Comparison of ENCODE assay signal across 13 cellular contexts in genomic region chr10:104028823-104029527, GRCh38. TPM values are rescaled to one million over a fixed set of nuclear protein-coding genes. Genes with fewer than 3 reads are reported as not detected.
DNase-seq lines count a peak whose midpoint lies in the region; ATAC-seq and TF ChIP-seq lines count a peak whose summit lies in the region.
"Had no signal": no experiment of that assay in that cellular context is flagged by ENCODE, and none has a peak within 500 bp of the region (broad histone marks: within the 10 kb centered on the region; RNA-seq: fewer than 3 reads in every experiment).

No MANE protein-coding gene starts in this region.

- no peak for DNase-seq in HCT116 (ENCODE audit: low read depth, low spot score)
- DNase-seq in epithelial cell of prostate (ENCODE audit: low read depth, low spot score) = no peak
- no peak for DNase-seq in right atrium auricular region (ENCODE audit: low spot score)
- no peak for DNase-seq in psoas muscle
- DNase-seq in DMS 273 treated with DMSO at 0.1 percent for 48 hours (lab: John Stamatoyannopoulos, UW) = no peak
- no peak for DNase-seq in HCEC 1CT
- DNase-seq: MG63, NCI-H1092 treated with DMSO at 0.1 percent for 48 hours, NCI-H748 treated with DMSO at 0.1 percent for 48 hours had no signal

- POLR2A ChIA-PET in HCT116 (lab: Charles Lee) = no interaction called here

- no peak overlapping the region for H3K4me2 ChIP-seq in HCT116 (ENCODE audit: low read length)
- H3K4me2 ChIP-seq: KMS-11 had no signal

- no peak for TF ChIP-seq RAD21 in HCT116 (IDR thresholded peaks at IDR 0.05; ENCODE audit: low read depth)

- ATAC-seq in HCT116 = no peak
- ATAC-seq in psoas muscle = peak; percentile 10 to 37 (median 24)
- no peak for ATAC-seq in HG02852 (IDR thresholded peaks at IDR 0.05; ENCODE audit: unreplicated experiment)

- H3K9ac ChIP-seq in HCT116 (ENCODE audit: low read length) = no peak overlapping the region
- H3K9ac ChIP-seq: KMS-11 had no signal

- H3K4me1 ChIP-seq in HCT116 (ENCODE audit: control insufficient read depth in 1 of 2, insufficient read depth in 2 of 2, low read length in 2 of 2) (no peaks in the 10 kb centered on the region), right atrium auricular region (peaks cover 0 to 14% of the 10 kb centered on the region in 2 donors), psoas muscle (no peaks in the 10 kb centered on the region)

- RAD21 ChIA-PET in HCT116 (lab: Charles Lee; ENCODE audit: low non-redundant PET in 1 of 2, low total read pairs in 2 of 2, uncharacterized antibody in 2 of 2, unreplicated experiment in 2 of 2) = no interaction called here

- 85 to 91% (median 86%) methylated on average over 4 of the region's 4 CpGs for WGBS in psoas muscle, 3 donors

- no peak for TF ChIP-seq POLR2A in HCT116 (IDR thresholded peaks at IDR 0.05; ENCODE audit: borderline replicate concordance, extremely low read depth, insufficient read depth, insufficient read length)

- no peaks in the 10 kb centered on the region; the same call in 1 of the 2 replicates for H3K79me2 ChIP-seq in HCT116 (ENCODE audit: insufficient read depth, low read length)

- intact Hi-C loops in HCT116 (cut with micrococcal nuclease) (loop anchor here (10.0 kb wide), 1 partner anchor 314 kb away; no protein-coding TSS in a partner anchor), psoas muscle (cut with DNase I) (loop anchor here in 1 of 2 donors (5.0 kb wide), 1 partner anchor 93 kb away; the partner anchor contains the start of gene SFR1)

- no peak overlapping the region for H3K4me3 ChIP-seq in HCT116 (replicated peaks in 1 of 2; ENCODE audit: low read depth in 1 of 2, low read length in 2 of 2)
- no peak overlapping the region for H3K4me3 ChIP-seq in right atrium auricular region
- H3K4me3 ChIP-seq in psoas muscle = no peak overlapping the region
- H3K4me3 ChIP-seq: MG63 had no signal

- no peaks in the 10 kb centered on the region for H3K9me2 ChIP-seq in HCT116 (ENCODE audit: insufficient read depth)

- H3K27ac ChIP-seq in HCT116 (ENCODE audit: low read depth, low read length) = no peak overlapping the region
- peak overlapping the region; percentile 0 for H3K27ac ChIP-seq in epithelial cell of prostate
- peak overlapping the region; percentile 68 to 89 for H3K27ac ChIP-seq in right atrium auricular region
- H3K27ac ChIP-seq in psoas muscle = peak overlapping the region; percentile 27
- H3K27ac ChIP-seq: KMS-11 had no signal

- H3K27me3 ChIP-seq in HCT116 (ENCODE audit: insufficient read depth, low read length) (no peaks in the 10 kb centered on the region), right atrium auricular region (no peaks in the 10 kb centered on the region), psoas muscle (ENCODE audit: insufficient read depth in 3 of 3, low read length in 2 of 3) (no peaks in the 10 kb centered on the region)
- H3K27me3 ChIP-seq: MG63 had no signal

- H3K9me3 ChIP-seq in HCT116 (ENCODE audit: control insufficient read depth in 1 of 2, insufficient read depth in 1 of 2, low read depth in 1 of 2, low read length in 2 of 2) (no peaks in the 10 kb centered on the region), right atrium auricular region (no peaks in the 10 kb centered on the region), psoas muscle (no peaks in the 10 kb centered on the region)
- H3K9me3 ChIP-seq: MG63 had no signal

- no peak overlapping the region for H2AFZ ChIP-seq in HCT116 (ENCODE audit: low read depth, low read length, poor library complexity, severe bottlenecking)

- CTCF ChIA-PET in HCT116 (lab: Charles Lee) = interaction anchor here (0.7 to 1.7 kb wide), 13 partner anchors 10 to 316 kb away, joined by 3 to 12 read pairs (median 4); no protein-coding TSS in a partner anchor

- BruUV-seq in HCT116 (replicated peaks; lab: Mats Ljungman, UMichigan) = no TSS peak

- H4K20me1 ChIP-seq in HCT116 (ENCODE audit: insufficient read depth) = no peaks in the 10 kb centered on the region

- H3K36me3 ChIP-seq in HCT116 (ENCODE audit: control insufficient read depth in 1 of 2, insufficient read depth in 2 of 2, low read length in 2 of 2) = peaks cover 49% of the 10 kb centered on the region in 2 experiments
- peaks cover 40% of the 10 kb centered on the region for H3K36me3 ChIP-seq in right atrium auricular region
- H3K36me3 ChIP-seq in psoas muscle (ENCODE audit: insufficient read depth in 1 of 2, low read depth in 1 of 2) = peaks cover 8 to 58% of the 10 kb centered on the region in 2 donors

- TF ChIP-seq CTCF in HCT116 (IDR thresholded peaks at IDR 0.05 in 2 of 3, conservative IDR thresholded peaks at IDR 0.05 in 1 of 3; ENCODE audit: borderline replicate concordance in 1 of 3, insufficient read depth in 1 of 3, low read depth in 2 of 3, low read length in 2 of 3) (no peak), right atrium auricular region (IDR thresholded peaks at IDR 0.05) (no peak), psoas muscle (IDR thresholded peaks at IDR 0.05) (no peak)

TF ChIP-seq in HCT116, 20 proteins besides CTCF, POLR2A, EP300 and RAD21:
- TF ChIP-seq CEBPB (IDR thresholded peaks at IDR 0.05; ENCODE audit: low read depth) = no peak
- no peak for TF ChIP-seq ZFX (IDR thresholded peaks at IDR 0.05)
- TF ChIP-seq ATF3 (IDR thresholded peaks at IDR 0.05) = no peak
- 0 out of 2 replicates have a peak, but pooled peaks have one; percentile 11 for TF ChIP-seq SIN3A (IDR thresholded peaks at IDR 0.05; ENCODE audit: low read depth)
- no peak for TF ChIP-seq CBX3 (IDR thresholded peaks at IDR 0.05; ENCODE audit: low read depth)
- TF ChIP-seq EZH2phosphoT487 (IDR thresholded peaks at IDR 0.05; ENCODE audit: borderline replicate concordance) = no peak
- no peak for TF ChIP-seq ZBTB33 (IDR thresholded peaks at IDR 0.05; ENCODE audit: extremely low read depth, insufficient replicate concordance, low read length)
- no peak for TF ChIP-seq EZH2 (IDR thresholded peaks at IDR 0.05)

RNA-seq across cellular contexts. Expression of gene COL17A1, which starts 56.7 kb away (rescaled TPM):
- total RNA-seq in HCT116 (2021; ENCODE audit: unreplicated experiment) (3.5 TPM), right atrium auricular region (1 to 10 TPM in 1 of 2 donors, under 1 TPM in 1; 0.26 to 6.2 TPM), psoas muscle (under 1 TPM in 1 of 4 donors, not detected in 3; 0.10 TPM)
- polyA plus RNA-seq in HCT116 (2012) = 4.1 and 5.1 TPM in 2 replicates
- under 1 TPM; 0.01 to 0.18 (median 0.01) TPM for polyA plus RNA-seq in psoas muscle
- total RNA-seq: H4, HepG2 had no signal

Comparison
In these comparisons a context has a peak if more than half of its experiments do, and no peak if none do; other contexts are left out.
1. ATAC-seq: peak in psoas muscle (4 of 4); none in HCT116 (single experiment) and HG02852 (single experiment).